7 cellular contexts compared by ENCODE assay signal in genomic region chr2:111432378-111432777, GRCh38.
A peak's percentile ranks its signal among the peaks of the same experiment; 100 is the strongest.
DNase-seq lines count a peak whose midpoint lies in the region; ATAC-seq and TF ChIP-seq lines count a peak whose summit lies in the region.
"Not testable (repeated sequence)": the region's sequence is repeated elsewhere in the genome, so short reads cannot be mapped to it uniquely, and the experiment has no call there.

No MANE protein-coding gene starts in this region.

- H3K4me2 ChIP-seq in DOHH2 (ENCODE audit: low read length) = peak overlapping the region; percentile 70

- not testable (repeated sequence) for H3K36me3 ChIP-seq in DOHH2 (ENCODE audit: control insufficient read depth, low read length)

- H3K9me3 Mint-ChIP-seq in T-cell; central memory CD8-positive, alpha-beta T cell; naive thymus-derived CD8-positive, alpha-beta T cell; stimulated activated naive B cell treated with anti-CD40 and anti-IgM and Interleukin-4, amounts not matched to agents 10 μg/mL and 1 μg/mL and 100 μg/mL, for 72 hours: not testable (repeated sequence)

- peak; percentile 41 for DNase-seq in NB4 (ENCODE audit: low read depth)
- not testable (repeated sequence) for DNase-seq in T-cell; central memory CD8-positive, alpha-beta T cell (ENCODE audit: low spot score in 2 of 2); stimulated activated naive B cell treated with anti-CD40 and anti-IgM and Interleukin-4, amounts not matched to agents 10 μg/mL and 1 μg/mL and 100 μg/mL, for 72 hours
- DNase-seq in activated CD8-positive, alpha-beta memory T cell treated with anti-CD3 and anti-CD28 coated beads for 24 hours = peak; percentile 54
- peak in 1 of 10 donors; percentile 21 for DNase-seq in naive thymus-derived CD8-positive, alpha-beta T cell

- not testable (repeated sequence) for H4K20me1 ChIP-seq in DOHH2 (ENCODE audit: control insufficient read depth, insufficient read depth, low read depth, low read length)

- not testable (repeated sequence) for H3K9me3 ChIP-seq in DOHH2 (ENCODE audit: control insufficient read depth, insufficient read depth, low read length)

- TF ChIP-seq CTCF in DOHH2 (IDR thresholded peaks at IDR 0.05; ENCODE audit: low read depth, low read length, poor library complexity, severe bottlenecking); NB4 (IDR thresholded peaks at IDR 0.05; ENCODE audit: low read depth, low read length): not testable (repeated sequence)

- not testable (repeated sequence) for H3K9me2 ChIP-seq in DOHH2 (replicated peaks; ENCODE audit: control insufficient read depth, low read length)

- POLR2A ChIA-PET in T-cell (lab: Charles Lee); naive thymus-derived CD8-positive, alpha-beta T cell (lab: Charles Lee): not testable (repeated sequence)

- CTCF ChIA-PET in T-cell (lab: Charles Lee) = not testable (repeated sequence)

- H3K27me3 Mint-ChIP-seq in T-cell; central memory CD8-positive, alpha-beta T cell; naive thymus-derived CD8-positive, alpha-beta T cell; stimulated activated naive B cell treated with anti-CD40 and anti-IgM and Interleukin-4, amounts not matched to agents 10 μg/mL and 1 μg/mL and 100 μg/mL, for 72 hours: not testable (repeated sequence)

- peaks cover 41% of the 10 kb centered on the region for H3K4me1 ChIP-seq in DOHH2 (ENCODE audit: control insufficient read depth, low read length)

- H3K4me3 Mint-ChIP-seq in T-cell; central memory CD8-positive, alpha-beta T cell: not testable (repeated sequence)
- H3K4me3 Mint-ChIP-seq in naive thymus-derived CD8-positive, alpha-beta T cell = peak overlapping the region in 2 of 10 donors; percentile 26 to 28
- H3K4me3 Mint-ChIP-seq in stimulated activated naive B cell treated with anti-CD40 and anti-IgM and Interleukin-4, amounts not matched to agents 10 μg/mL and 1 μg/mL and 100 μg/mL, for 72 hours = peak overlapping the region in 1 of 2 donors; percentile 39

- peaks cover 0 to 17% (median 7%) of the 10 kb centered on the region in 3 donors for H3K4me1 Mint-ChIP-seq in T-cell
- H3K4me1 Mint-ChIP-seq in central memory CD8-positive, alpha-beta T cell = not testable (repeated sequence)
- peaks cover 5 to 25% (median 6%) of the 10 kb centered on the region in 4 donors for H3K4me1 Mint-ChIP-seq in naive thymus-derived CD8-positive, alpha-beta T cell
- H3K4me1 Mint-ChIP-seq in stimulated activated naive B cell treated with anti-CD40 and anti-IgM and Interleukin-4, amounts not matched to agents 10 μg/mL and 1 μg/mL and 100 μg/mL, for 72 hours = peaks cover 19 to 36% of the 10 kb centered on the region in 2 donors

- not testable (repeated sequence) for H3K27ac Mint-ChIP-seq in T-cell; central memory CD8-positive, alpha-beta T cell (ENCODE audit: low read depth)
- peak overlapping the region in 5 of 10 donors; percentile 29 to 73 (median 56) for H3K27ac Mint-ChIP-seq in naive thymus-derived CD8-positive, alpha-beta T cell
- H3K27ac Mint-ChIP-seq in stimulated activated naive B cell treated with anti-CD40 and anti-IgM and Interleukin-4, amounts not matched to agents 10 μg/mL and 1 μg/mL and 100 μg/mL, for 72 hours = peak overlapping the region; percentile 76

- H3F3A ChIP-seq in DOHH2 (ENCODE audit: control insufficient read depth, insufficient read depth) = not testable (repeated sequence)

- peak in 3 of 4 experiments; percentile 36 to 53 (median 39) for ATAC-seq in T-cell (replicated peaks in 1 of 4)
- peak; percentile 8 for ATAC-seq in central memory CD8-positive, alpha-beta T cell (replicated peaks; ENCODE audit: extremely low read depth, poor library complexity, severe bottlenecking)
- ATAC-seq in naive thymus-derived CD8-positive, alpha-beta T cell = peak; percentile 45 to 56
- peak; percentile 15 to 30 for ATAC-seq in stimulated activated naive B cell treated with anti-CD40 and anti-IgM and Interleukin-4, amounts not matched to agents 10 μg/mL and 1 μg/mL and 100 μg/mL, for 72 hours (replicated peaks)

- H3K4me3 ChIP-seq in DOHH2 (ENCODE audit: low read length) = peak overlapping the region; percentile 49
- not testable (repeated sequence) for H3K4me3 ChIP-seq in NB4 (ENCODE audit: low read depth, low read length)

- H3K27me3 ChIP-seq in DOHH2 (ENCODE audit: control insufficient read depth, low read length) = not testable (repeated sequence)

- peak overlapping the region; percentile 85 for H3K27ac ChIP-seq in DOHH2 (ENCODE audit: low read depth, low read length)

- not testable (repeated sequence) for H3K36me3 Mint-ChIP-seq in T-cell; central memory CD8-positive, alpha-beta T cell (ENCODE audit: insufficient read depth); naive thymus-derived CD8-positive, alpha-beta T cell; stimulated activated naive B cell treated with anti-CD40 and anti-IgM and Interleukin-4, amounts not matched to agents 10 μg/mL and 1 μg/mL and 100 μg/mL, for 72 hours

- TF ChIP-seq POLR2A in NB4 (IDR thresholded peaks at IDR 0.05; ENCODE audit: extremely low read depth, insufficient read length) = not testable (repeated sequence)

- H3K79me2 ChIP-seq in DOHH2 (ENCODE audit: control insufficient read depth, low read length) = not testable (repeated sequence)
